In the genomic region with DNA sequence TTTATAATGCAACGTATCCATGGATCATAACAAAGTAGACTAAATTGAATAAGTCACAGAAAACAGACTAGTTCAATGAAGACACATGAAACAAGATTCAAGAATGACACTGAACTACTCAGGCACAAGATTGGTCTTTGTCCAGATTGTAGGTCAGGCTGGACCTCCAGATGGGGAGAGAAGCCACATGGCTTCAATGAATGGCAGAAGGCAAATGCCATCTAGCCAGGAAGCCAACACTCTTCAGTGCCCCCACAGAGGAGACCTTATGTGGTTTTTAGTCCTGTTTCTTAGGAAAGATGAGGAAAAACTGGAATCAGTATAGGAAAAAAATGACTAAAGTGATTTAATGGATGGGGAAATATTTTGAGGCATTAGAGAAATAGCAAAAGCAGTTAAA, we compare ENCODE assay signal across 27 cellular contexts. TPM values are rescaled to one million over a fixed set of nuclear protein-coding genes. Genes with fewer than 3 reads are reported as not detected.
DNase-seq lines count a peak whose midpoint lies in the region; ATAC-seq, FAIRE-seq and TF ChIP-seq lines count a peak whose summit lies in the region.
"Had no signal": no experiment of that assay in that cellular context is flagged by ENCODE, and none has a peak within 500 bp of the region (broad histone marks: within the 10 kb centered on the region; RNA-seq: fewer than 3 reads in every experiment).

No MANE protein-coding gene starts in this region.

- FAIRE-seq in D721Med (lab: Jason Lieb, UNC): peak; percentile 87
- FAIRE-seq: A204.1, G401.6, GM12891, GM19239 had no signal

- no peak for TF ChIP-seq CTCF in D721Med (IDR thresholded peaks at IDR 0.05; ENCODE audit: insufficient read depth, missing control alignments)
- TF ChIP-seq CTCF in esophagus muscularis mucosa (IDR thresholded peaks at IDR 0.05): no peak

- no peak overlapping the region for H3K4me3 ChIP-seq in esophagus muscularis mucosa
- H3K4me3 ChIP-seq: BLaER1 had no signal

- intact Hi-C loops in esophagus muscularis mucosa (cut with DNase I): no loop called here

- ATAC-seq in GM21529 (IDR thresholded peaks at IDR 0.05; ENCODE audit: unreplicated experiment): no peak

- DNase-seq in D721Med (ENCODE audit: insufficient read length, low spot score) (no peak), G401 (ENCODE audit: low spot score) (peak; percentile 73), cerebellar cortex (ENCODE audit: low spot score) (peak; percentile 68), esophagus muscularis mucosa (ENCODE audit: extremely low spot score) (peak; percentile 62), MV-4-11 (lab: John Stamatoyannopoulos, UW) (no peak), D341Med (ENCODE audit: low spot score) (no peak)
- DNase-seq: 8988T; ACHN; BE2C; CD4-positive, alpha-beta memory T cell; CD4-positive, CD25-positive, alpha-beta regulatory T cell; CD8-positive, alpha-beta memory T cell; COR-L47; DMS153; DMS53; DMS79; DND-41; EL; GF-D8 had no signal

- no peaks in the 10 kb centered on the region for H3K4me1 ChIP-seq in esophagus muscularis mucosa
- H3K4me1 ChIP-seq: BLaER1 had no signal

- no peaks in the 10 kb centered on the region for H3K36me3 ChIP-seq in esophagus muscularis mucosa
- H3K36me3 ChIP-seq: BE2C, BLaER1 had no signal

- 61% methylated on average over 1 of the region's 1 CpG for WGBS in esophagus muscularis mucosa

- TF ChIP-seq EP300 in esophagus muscularis mucosa (IDR thresholded peaks at IDR 0.05): no peak

- H3K27me3 ChIP-seq in esophagus muscularis mucosa: peaks cover 0 to 6% (median 0%) of the 10 kb centered on the region in 4 donors
- H3K27me3 ChIP-seq: BE2C, BLaER1 had no signal

- TF ChIP-seq POLR2A in esophagus muscularis mucosa (IDR thresholded peaks at IDR 0.05; ENCODE audit: low read depth): no peak

- in situ Hi-C loops in G401 (cut with HindIII; ENCODE audit: low sequenced_read_pairs): no loop called here

- H3K9me3 ChIP-seq in esophagus muscularis mucosa: peaks cover 0 to 22% (median 20%) of the 10 kb centered on the region in 4 donors
- H3K9me3 ChIP-seq: BE2C had no signal

- no peak overlapping the region for H3K27ac ChIP-seq in esophagus muscularis mucosa (replicated peaks in 1 of 4)
- H3K27ac ChIP-seq: BLaER1 had no signal

RNA-seq across cellular contexts. Expression of a gene that starts 43.1 kb away (rescaled TPM):
- total RNA-seq in G401 (2014; rRNA removed; shearing (Covaris generic)): not detected in 2 replicates
- not detected for total RNA-seq in esophagus muscularis mucosa
- total RNA-seq: A673; CD4-positive, alpha-beta memory T cell; CD4-positive, CD25-positive, alpha-beta regulatory T cell; CD8-positive, alpha-beta memory T cell; Daoy had no signal

Comparison
In these comparisons a context has a peak if more than half of its experiments do, and no peak if none do; other contexts are left out.
1. DNase-seq: peak in G401 (single experiment), cerebellar cortex (single experiment) and esophagus muscularis mucosa (single experiment); none in D721Med (single experiment), MV-4-11 (single experiment) and D341Med (single experiment).